1 cellular context compared by ENCODE assay signal in genomic region chr4:688695-689497, GRCh38.
TF ChIP-seq lines count a peak whose summit lies in the region.

TSS of gene SLC49A3 (minus strand) at chr4:689151. CDS start at chr4:689127, 24 bp downstream.

TF ChIP-seq in HepG2, 621 proteins besides CTCF, POLR2A, EP300 and RAD21 (continued from another document):
- TF ChIP-seq FOXO4 (CRISPR knock-in tag; conservative IDR thresholded peaks at IDR 0.05) (no peak), PRDM4 (CRISPR knock-in tag; IDR thresholded peaks at IDR 0.05; ENCODE audit: borderline replicate concordance) (no peak), ZNF710 (CRISPR knock-in tag; IDR thresholded peaks at IDR 0.05; ENCODE audit: borderline replicate concordance) (no peak)
